Comparison of ENCODE assay signal across 1 cellular context in the genomic region with DNA sequence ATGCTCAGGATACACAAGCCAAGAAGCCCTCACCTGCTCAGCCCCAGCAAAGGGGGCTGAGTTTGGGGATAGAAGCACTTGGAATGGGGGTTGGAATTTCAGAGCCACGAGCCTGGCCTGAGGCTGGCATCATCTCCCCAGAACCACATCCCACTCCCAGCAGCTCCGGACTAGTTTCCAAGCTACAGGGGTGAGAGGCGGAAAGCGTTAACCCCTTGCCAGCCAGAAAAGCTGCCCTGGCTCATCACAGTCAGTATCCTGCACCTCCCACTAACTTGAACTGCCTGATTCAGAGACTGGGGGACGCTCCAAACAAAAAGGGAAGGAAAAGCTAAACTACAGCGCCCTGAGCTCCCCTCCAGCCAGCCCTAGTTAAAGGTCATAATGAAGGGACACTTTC.
TF ChIP-seq lines count a peak whose summit lies in the region.

No MANE protein-coding gene starts in this region.

TF ChIP-seq in H1, 55 proteins besides CTCF, POLR2A, EP300 and RAD21:
- TF ChIP-seq SP4 (IDR thresholded peaks at IDR 0.05; ENCODE audit: low read length) = no peak
- TF ChIP-seq EZH2 (IDR thresholded peaks at IDR 0.05; ENCODE audit: low read depth, low read length, severe bottlenecking) = no peak
- TF ChIP-seq, protein P1, sequence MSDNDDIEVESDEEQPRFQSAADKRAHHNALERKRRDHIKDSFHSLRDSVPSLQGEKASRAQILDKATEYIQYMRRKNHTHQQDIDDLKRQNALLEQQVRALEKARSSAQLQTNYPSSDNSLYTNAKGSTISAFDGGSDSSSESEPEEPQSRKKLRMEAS (IDR thresholded peaks at IDR 0.05) = no peak
- no peak for TF ChIP-seq CHD2 (IDR thresholded peaks at IDR 0.05; ENCODE audit: low read length)
- TF ChIP-seq, protein P2, sequence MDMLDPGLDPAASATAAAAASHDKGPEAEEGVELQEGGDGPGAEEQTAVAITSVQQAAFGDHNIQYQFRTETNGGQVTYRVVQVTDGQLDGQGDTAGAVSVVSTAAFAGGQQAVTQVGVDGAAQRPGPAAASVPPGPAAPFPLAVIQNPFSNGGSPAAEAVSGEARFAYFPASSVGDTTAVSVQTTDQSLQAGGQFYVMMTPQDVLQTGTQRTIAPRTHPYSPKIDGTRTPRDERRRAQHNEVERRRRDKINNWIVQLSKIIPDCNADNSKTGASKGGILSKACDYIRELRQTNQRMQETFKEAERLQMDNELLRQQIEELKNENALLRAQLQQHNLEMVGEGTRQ (IDR thresholded peaks at IDR 0.05; ENCODE audit: low read length) = no peak
- no peak for TF ChIP-seq BCL11A (IDR thresholded peaks at IDR 0.05; ENCODE audit: low read depth in 2 of 2, low read length in 2 of 2)
- TF ChIP-seq BRCA1 (IDR thresholded peaks at IDR 0.05; ENCODE audit: low read depth, low read length) = no peak
- no peak for TF ChIP-seq KDM1A (IDR thresholded peaks at IDR 0.05; ENCODE audit: borderline replicate concordance, low read length)
- TF ChIP-seq CEBPB (IDR thresholded peaks at IDR 0.05; ENCODE audit: low read depth, low read length) = no peak
- no peak for TF ChIP-seq POLR2AphosphoS5 (IDR thresholded peaks at IDR 0.05; ENCODE audit: low read depth, low read length)
- no peak for TF ChIP-seq MAFK (IDR thresholded peaks at IDR 0.05; ENCODE audit: low read depth, low read length)
- no peak for TF ChIP-seq CBX8 (IDR thresholded peaks at IDR 0.05; ENCODE audit: borderline replicate concordance, low read depth, low read length)
- no peak for TF ChIP-seq HDAC6 (IDR thresholded peaks at IDR 0.05; ENCODE audit: low read depth, low read length)
- no peak for TF ChIP-seq TAF7 (optimal IDR thresholded peaks at IDR 0.05; ENCODE audit: borderline replicate concordance, low read depth, low read length)
- TF ChIP-seq TBP (IDR thresholded peaks at IDR 0.05; ENCODE audit: low read depth, low read length) = no peak
- no peak for TF ChIP-seq NANOG (IDR thresholded peaks at IDR 0.05; ENCODE audit: insufficient read depth, low read depth, low read length, poor library complexity, severe bottlenecking)
